ENCODE assay signal across 2 cellular contexts in genomic region chr15:88897142-88897455, GRCh38.
TF ChIP-seq lines count a peak whose summit lies in the region.

No MANE protein-coding gene starts in this region.

TF ChIP-seq in A549, 52 proteins besides CTCF, POLR2A, EP300 and RAD21:
- TF ChIP-seq FOSL2 (IDR thresholded peaks at IDR 0.05): no peak
- no peak for TF ChIP-seq FOSL2 (CRISPR knock-in tag; IDR thresholded peaks at IDR 0.05)
- no peak for TF ChIP-seq EHF (CRISPR knock-in tag; IDR thresholded peaks at IDR 0.05)
- TF ChIP-seq, protein P1, sequence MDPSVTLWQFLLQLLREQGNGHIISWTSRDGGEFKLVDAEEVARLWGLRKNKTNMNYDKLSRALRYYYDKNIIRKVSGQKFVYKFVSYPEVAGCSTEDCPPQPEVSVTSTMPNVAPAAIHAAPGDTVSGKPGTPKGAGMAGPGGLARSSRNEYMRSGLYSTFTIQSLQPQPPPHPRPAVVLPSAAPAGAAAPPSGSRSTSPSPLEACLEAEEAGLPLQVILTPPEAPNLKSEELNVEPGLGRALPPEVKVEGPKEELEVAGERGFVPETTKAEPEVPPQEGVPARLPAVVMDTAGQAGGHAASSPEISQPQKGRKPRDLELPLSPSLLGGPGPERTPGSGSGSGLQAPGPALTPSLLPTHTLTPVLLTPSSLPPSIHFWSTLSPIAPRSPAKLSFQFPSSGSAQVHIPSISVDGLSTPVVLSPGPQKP (IDR thresholded peaks at IDR 0.05; ENCODE audit: low read depth, low read length): no peak
- TF ChIP-seq MAZ (IDR thresholded peaks at IDR 0.05; ENCODE audit: borderline replicate concordance, low read depth, low read length): no peak
- no peak for TF ChIP-seq SREBF2 (IDR thresholded peaks at IDR 0.05)
- no peak for TF ChIP-seq ZFP36 (IDR thresholded peaks at IDR 0.05; ENCODE audit: borderline replicate concordance, partially characterized antibody)
- TF ChIP-seq NPAS2 (CRISPR knock-in tag; IDR thresholded peaks at IDR 0.05; ENCODE audit: borderline replicate concordance): no peak
- TF ChIP-seq HDAC2 (IDR thresholded peaks at IDR 0.05): no peak
- no peak for TF ChIP-seq JUNB (IDR thresholded peaks at IDR 0.05)
- TF ChIP-seq, protein P2, sequence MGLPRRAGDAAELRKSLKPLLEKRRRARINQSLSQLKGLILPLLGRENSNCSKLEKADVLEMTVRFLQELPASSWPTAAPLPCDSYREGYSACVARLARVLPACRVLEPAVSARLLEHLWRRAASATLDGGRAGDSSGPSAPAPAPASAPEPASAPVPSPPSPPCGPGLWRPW (IDR thresholded peaks at IDR 0.05): no peak
- no peak for TF ChIP-seq NR3C1 (IDR thresholded peaks at IDR 0.05)
- no peak for TF ChIP-seq ZNF302 (CRISPR knock-in tag; IDR thresholded peaks at IDR 0.05)
- TF ChIP-seq REST (IDR thresholded peaks at IDR 0.05): no peak

TF ChIP-seq in HCT116, 20 proteins besides CTCF, POLR2A, EP300 and RAD21:
- TF ChIP-seq ZBTB33 (IDR thresholded peaks at IDR 0.05; ENCODE audit: extremely low read depth, insufficient replicate concordance, low read length) (no peak), ZNF274 (IDR thresholded peaks at IDR 0.05; ENCODE audit: low read depth, low read length) (no peak), SP1 (IDR thresholded peaks at IDR 0.05; ENCODE audit: low read depth) (no peak), JUND (IDR thresholded peaks at IDR 0.05) (no peak), TCF7L2 (IDR thresholded peaks at IDR 0.05; ENCODE audit: borderline replicate concordance, extremely low read depth, insufficient read depth, insufficient read length) (no peak), SRF (IDR thresholded peaks at IDR 0.05; ENCODE audit: low read depth) (no peak), ELF1 (IDR thresholded peaks at IDR 0.05; ENCODE audit: borderline replicate concordance, low read depth) (no peak), EZH2phosphoT487 (IDR thresholded peaks at IDR 0.05; ENCODE audit: borderline replicate concordance) (no peak), YY1 (IDR thresholded peaks at IDR 0.05; ENCODE audit: extremely low read depth, insufficient replicate concordance, low read depth, low read length) (no peak), EGR1 (IDR thresholded peaks at IDR 0.05; ENCODE audit: low read depth) (no peak), CEBPB (IDR thresholded peaks at IDR 0.05; ENCODE audit: low read depth) (no peak), REST (IDR thresholded peaks at IDR 0.05; ENCODE audit: low read depth) (no peak), EZH2 (IDR thresholded peaks at IDR 0.05) (no peak), ZFX (IDR thresholded peaks at IDR 0.05) (no peak)
- TF ChIP-seq, protein P3, sequence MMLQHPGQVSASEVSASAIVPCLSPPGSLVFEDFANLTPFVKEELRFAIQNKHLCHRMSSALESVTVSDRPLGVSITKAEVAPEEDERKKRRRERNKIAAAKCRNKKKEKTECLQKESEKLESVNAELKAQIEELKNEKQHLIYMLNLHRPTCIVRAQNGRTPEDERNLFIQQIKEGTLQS (IDR thresholded peaks at IDR 0.05): no peak
TF ChIP-seq in HCT116: peak in this region for 0.
